ENCODE assay signal across 16 cellular contexts in genomic region chr11:119754199-119754598, GRCh38.
"Had no signal": no experiment of that assay in that cellular context is flagged by ENCODE, and none has a peak within 500 bp of the region (broad histone marks: within the 10 kb centered on the region; RNA-seq: fewer than 3 reads in every experiment).

No MANE protein-coding gene starts in this region.

- DNase-seq: activated effector memory CD4-positive, alpha-beta T cell treated with Interleukin-2 at 50 U/mL for 16 hours; activated naive CD4-positive, alpha-beta T cell treated with anti-CD3 and anti-CD28 coated beads, Interleukin-2, amount 50 U/mL, for 16 hours; caudate nucleus; colonic mucosa; foreskin fibroblast; glutamatergic neuron; mucosa of descending colon; stimulated activated CD4-positive, alpha-beta T cell treated with anti-CD3 and anti-CD28 coated beads, Interleukin-4, amount 100 ng/mL, for 1 hour; stimulated activated naive CD4-positive, alpha-beta T cell treated with Interleukin-2 at 50 U/mL for 16 hours; substantia nigra; T-helper 1 cell; T1000; transverse colon had no signal

- H3K36me3 ChIP-seq: colonic mucosa, esophagus muscularis mucosa, neutrophil, transverse colon, vagina had no signal

- H3K27me3 ChIP-seq: colonic mucosa, transverse colon, vagina had no signal

- H3K27ac ChIP-seq: colonic mucosa, esophagus muscularis mucosa, neutrophil, transverse colon, vagina had no signal

- H3K4me3 ChIP-seq: colonic mucosa, esophagus muscularis mucosa, mucosa of descending colon, transverse colon, vagina had no signal
